In the genomic region with DNA sequence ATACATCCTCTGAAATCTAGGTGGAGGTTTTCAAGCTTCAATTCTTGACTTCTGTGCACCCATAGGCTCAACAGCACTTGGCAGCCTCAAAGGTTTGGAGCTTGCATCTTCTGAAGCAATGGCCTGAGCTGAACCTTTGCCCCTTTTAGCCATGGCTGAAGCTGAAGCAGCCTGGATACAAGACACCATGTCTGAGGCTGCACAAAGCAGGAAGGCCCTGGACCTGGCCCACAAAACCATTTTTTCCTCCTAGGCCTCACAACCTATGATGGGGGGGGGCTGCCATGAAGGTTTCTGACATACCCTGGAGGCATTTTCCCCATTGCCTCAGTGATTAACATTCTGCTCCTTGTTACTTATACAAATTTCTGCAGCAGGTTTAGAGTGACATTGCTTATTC, we compare ENCODE assay signal across 11 cellular contexts.
"Had no signal": no experiment of that assay in that cellular context is flagged by ENCODE, and none has a peak within 500 bp of the region (broad histone marks: within the 10 kb centered on the region; RNA-seq: fewer than 3 reads in every experiment).

No MANE protein-coding gene starts in this region.

- H3K4me1 ChIP-seq: adrenal gland, ascending aorta, body of pancreas, breast epithelium had no signal

- H3K27ac ChIP-seq: adrenal gland, ascending aorta, body of pancreas, brain microvascular endothelial cell, breast epithelium, cardiac muscle cell had no signal

- H3K36me3 ChIP-seq: adrenal gland, ascending aorta, brain microvascular endothelial cell, breast epithelium, cardiac muscle cell had no signal

- ATAC-seq: activated naive CD4-positive, alpha-beta T cell treated with anti-CD3 and anti-CD28 coated beads, Interleukin-2, amount 50 U/mL, for 72 hours; activated naive CD8-positive, alpha-beta T cell treated with anti-CD3 and anti-CD28 coated beads, Interleukin-2, amount 50 U/mL, for 24 hours; activated T-cell treated with anti-CD3 and anti-CD28 coated beads, Interleukin-2, amount 50 U/mL, for 4 hours; activated T-cell treated with anti-CD3 and anti-CD28 coated beads, Interleukin-2, amount 50 U/mL, for 72 hours; activated T-helper 17 cell treated with anti-CD3 and anti-CD28 coated beads, Interleukin-2, amount 50 U/mL, for 72 hours; body of pancreas had no signal

- H3K4me3 ChIP-seq: adrenal gland, ascending aorta, body of pancreas, breast epithelium, cardiac muscle cell had no signal

- H3K9me3 ChIP-seq: adrenal gland, ascending aorta, body of pancreas, breast epithelium had no signal
